18 cellular contexts compared by ENCODE assay signal in genomic region chr16:57878586-57878985, GRCh38.
"Had no signal": no experiment of that assay in that cellular context is flagged by ENCODE, and none has a peak within 500 bp of the region (broad histone marks: within the 10 kb centered on the region; RNA-seq: fewer than 3 reads in every experiment).

No MANE protein-coding gene starts in this region.

- H3K4me3 Mint-ChIP-seq: dendritic cell treated with granulocyte-macrophage colony-stimulating factor and Interleukin-4, amounts not matched to agents 40 ng/mL and 50 ng/mL, for 4 days; effector memory CD8-positive, alpha-beta T cell; mesothelial cell of epicardium; natural killer cell; neural crest cell; type B pancreatic cell had no signal

- H3K4me1 ChIP-seq: gastrocnemius medialis had no signal

- H3K9me3 Mint-ChIP-seq: dendritic cell treated with granulocyte-macrophage colony-stimulating factor and Interleukin-4, amounts not matched to agents 40 ng/mL and 50 ng/mL, for 4 days; effector memory CD8-positive, alpha-beta T cell; mesothelial cell of epicardium; natural killer cell; neural crest cell; type B pancreatic cell had no signal

- H3K27ac ChIP-seq: epithelial cell of prostate, esophagus muscularis mucosa, gastrocnemius medialis, suprapubic skin, thyroid gland had no signal

- ATAC-seq: effector memory CD8-positive, alpha-beta T cell; gastrocnemius medialis; left lobe of liver; natural killer cell; sciatic nerve had no signal

- H3K4me1 Mint-ChIP-seq: mesothelial cell of epicardium, neural crest cell had no signal

- H3K36me3 Mint-ChIP-seq: mesothelial cell of epicardium, natural killer cell, type B pancreatic cell had no signal

- H3K9me3 ChIP-seq: esophagus muscularis mucosa, gastrocnemius medialis, suprapubic skin, thyroid gland had no signal

- DNase-seq: effector memory CD8-positive, alpha-beta T cell; gastrocnemius medialis; islet precursor cell; natural killer cell; posterior cingulate gyrus; stimulated activated CD4-positive, alpha-beta T cell treated with anti-CD3 and anti-CD28 coated beads, Interleukin-2, amount 100 ng/mL, for 24 hours; stimulated activated CD4-positive, alpha-beta T cell treated with anti-CD3 and anti-CD28 coated beads, Interleukin-4, amount 100 ng/mL, for 4 hours; stimulated activated naive CD4-positive, alpha-beta T cell treated with Interleukin-2 at 50 U/mL for 16 hours; thyroid gland had no signal

- H3K36me3 ChIP-seq: esophagus muscularis mucosa, gastrocnemius medialis, suprapubic skin, thyroid gland had no signal

- H3K27ac Mint-ChIP-seq: dendritic cell treated with granulocyte-macrophage colony-stimulating factor and Interleukin-4, amounts not matched to agents 40 ng/mL and 50 ng/mL, for 4 days; effector memory CD8-positive, alpha-beta T cell; mesothelial cell of epicardium; natural killer cell; type B pancreatic cell had no signal

- H3K4me3 ChIP-seq: esophagus muscularis mucosa, gastrocnemius medialis, suprapubic skin, thyroid gland had no signal
